In genomic region chr1:79497193-79497773, GRCh38 we compare ENCODE assay signal across 7 cellular contexts.
DNase-seq lines count a peak whose midpoint lies in the region; ATAC-seq, FAIRE-seq and TF ChIP-seq lines count a peak whose summit lies in the region.

No MANE protein-coding gene starts in this region.

- no peak overlapping the region for H3K4me3 ChIP-seq in GM06990 (replicated peaks; ENCODE audit: low read depth, low read length)

- ATAC-seq in GM21360 (IDR thresholded peaks at IDR 0.05; ENCODE audit: unreplicated experiment) = peak; percentile 87

- no peak for DNase-seq in GM06990 (ENCODE audit: extremely low read depth, insufficient read length)
- DNase-seq in HS-5 (ENCODE audit: low read depth) = peak; percentile 16
- DNase-seq in RCC 7860 (ENCODE audit: low spot score) = peak; percentile 41
- DNase-seq in fibroblast of gingiva (ENCODE audit: low read depth) = peak; percentile 30
- DNase-seq in renal cortical epithelial cell (ENCODE audit: low read depth) = peak; percentile 47
- DNase-seq in G401 (ENCODE audit: low spot score) = no peak

- peak; percentile 51 for FAIRE-seq in RCC 7860 (lab: Jason Lieb, UNC)

- no peaks in the 10 kb centered on the region for H3K27me3 ChIP-seq in GM06990 (replicated peaks; ENCODE audit: control insufficient read depth, insufficient read depth, low read length)

- H3K36me3 ChIP-seq in GM06990 (ENCODE audit: control insufficient read depth, insufficient read depth, low read length) = no peaks in the 10 kb centered on the region

- in situ Hi-C loops in G401 (cut with HindIII; ENCODE audit: low sequenced_read_pairs) = no loop called here

- peak; percentile 89 for TF ChIP-seq CTCF in GM06990 (IDR thresholded peaks at IDR 0.05; ENCODE audit: insufficient read depth, low read length, poor library complexity, severe bottlenecking)

Comparison
In these comparisons a context has a peak if more than half of its experiments do, and no peak if none do; other contexts are left out.
1. DNase-seq: peak in HS-5 (single experiment), RCC 7860 (single experiment), fibroblast of gingiva (single experiment) and renal cortical epithelial cell (single experiment); none in GM06990 (single experiment) and G401 (single experiment).